8 cellular contexts compared by ENCODE assay signal in genomic region chr14:86035882-86036281, GRCh38.
DNase-seq lines count a peak whose midpoint lies in the region; ATAC-seq and TF ChIP-seq lines count a peak whose summit lies in the region.

No MANE protein-coding gene starts in this region.

- TF ChIP-seq POLR2A in erythroblast (IDR thresholded peaks at IDR 0.05; ENCODE audit: low read length): no peak

- TF ChIP-seq CTCF in GM20000 (IDR thresholded peaks at IDR 0.05; ENCODE audit: extremely low read depth, missing control alignments): peak; percentile 32

- H3K27me3 ChIP-seq in aorta (ENCODE audit: control insufficient read depth in 1 of 2, insufficient read depth in 2 of 2, low read length in 1 of 2): no peaks in the 10 kb centered on the region

- no peak overlapping the region for H3K27ac ChIP-seq in aorta (ENCODE audit: low read depth in 1 of 2, low read length in 2 of 2)

- H3K36me3 ChIP-seq in aorta (ENCODE audit: control insufficient read depth in 1 of 2, insufficient read depth in 2 of 2, low read length in 1 of 2): no peaks in the 10 kb centered on the region

- peak; percentile 27 for DNase-seq in CMK (ENCODE audit: low read depth)
- DNase-seq in GM20000 (ENCODE audit: low spot score): peak; percentile 8
- peak; percentile 10 for DNase-seq in HuH-7 (ENCODE audit: low spot score)
- DNase-seq in erythroblast (lab: John Stamatoyannopoulos, UW): peak; percentile 14 to 47
- no peak for DNase-seq in aorta
- no peak for DNase-seq in germinal center (ENCODE audit: low spot score)
- no peak for DNase-seq in T1000 (lab: John Stamatoyannopoulos, UW)
- DNase-seq in stimulated activated CD4-positive, alpha-beta T cell treated with anti-CD3 and anti-CD28 coated beads, Interleukin-4, amount 100 ng/mL, for 1 hour: no peak

- intact Hi-C loops in aorta (cut with DNase I): no loop called here

- 37 to 42% methylated on average over 2 of the region's 2 CpGs for WGBS in aorta, 2 donors

- no peaks in the 10 kb centered on the region for H3K9me3 ChIP-seq in aorta (ENCODE audit: control insufficient read depth, low read length)

- no peak overlapping the region for H3K4me3 ChIP-seq in aorta (ENCODE audit: low read length in 2 of 2)

- no peak for ATAC-seq in aorta (ENCODE audit: low FRiP score)

- no peaks in the 10 kb centered on the region for H3K4me1 ChIP-seq in aorta (ENCODE audit: control insufficient read depth in 1 of 2, insufficient read depth in 2 of 2, low read length in 2 of 2)

Comparison
In these comparisons a context has a peak if more than half of its experiments do, and no peak if none do; other contexts are left out.
1. DNase-seq: peak in CMK (single experiment), GM20000 (single experiment), HuH-7 (single experiment) and erythroblast (2 of 2); none in aorta (0 of 2), germinal center (single experiment), T1000 (single experiment) and stimulated activated CD4-positive, alpha-beta T cell treated with anti-CD3 and anti-CD28 coated beads, Interleukin-4, amount 100 ng/mL, for 1 hour (single experiment).